15 cellular contexts compared by ENCODE assay signal in the genomic region with DNA sequence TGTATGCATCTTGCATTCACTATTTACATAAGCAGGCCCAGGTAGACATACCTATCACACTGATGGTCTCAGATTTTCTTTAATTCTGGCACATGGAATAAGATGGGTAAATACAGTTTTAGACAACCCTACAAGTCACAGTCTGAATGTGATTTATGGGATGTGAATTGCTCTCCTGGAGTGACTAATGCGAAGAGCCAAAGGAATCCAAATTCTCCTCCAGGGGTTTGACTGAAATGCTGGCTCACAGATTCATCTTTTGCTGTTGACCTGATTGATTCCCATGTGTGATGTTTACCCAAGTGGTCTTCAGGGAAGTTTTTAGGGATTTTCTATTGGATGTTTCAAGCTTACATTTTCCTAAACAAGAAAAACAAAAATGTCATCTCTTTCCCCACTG.
A peak's percentile ranks its signal among the peaks of the same experiment; 100 is the strongest.
DNase-seq lines count a peak whose midpoint lies in the region; ATAC-seq and TF ChIP-seq lines count a peak whose summit lies in the region.
"Had no signal": no experiment of that assay in that cellular context is flagged by ENCODE, and none has a peak within 500 bp of the region (broad histone marks: within the 10 kb centered on the region; RNA-seq: fewer than 3 reads in every experiment).

No MANE protein-coding gene starts in this region.

- TF ChIP-seq CTCF in RWPE2 (IDR thresholded peaks at IDR 0.05; ENCODE audit: poor library complexity, severe bottlenecking) (no peak), mucosa of descending colon (IDR thresholded peaks at IDR 0.05) (no peak)

- no peaks in the 10 kb centered on the region for H3K27me3 ChIP-seq in RWPE2 (ENCODE audit: insufficient read depth, poor library complexity, severe bottlenecking)

- intact Hi-C loops in mucosa of descending colon (cut with DNase I, micrococcal nuclease): no loop called here

- no peaks in the 10 kb centered on the region for H3K4me1 ChIP-seq in RWPE2 (ENCODE audit: insufficient read depth, poor library complexity, severe bottlenecking)
- H3K4me1 ChIP-seq in mucosa of descending colon (ENCODE audit: low read depth): no peaks in the 10 kb centered on the region

- H3K36me3 ChIP-seq in RWPE2 (ENCODE audit: low read depth): no peaks in the 10 kb centered on the region
- no peaks in the 10 kb centered on the region for H3K36me3 ChIP-seq in mucosa of descending colon (ENCODE audit: low read depth)

- no peak overlapping the region for H3K27ac ChIP-seq in RWPE2 (ENCODE audit: poor library complexity, severe bottlenecking)

- ATAC-seq in RWPE2 (ENCODE audit: low read depth) (peak; percentile 51; the same call in 2 of the 3 replicates), mucosa of descending colon (no peak)

- H3K9me3 ChIP-seq in RWPE2 (ENCODE audit: severe bottlenecking) (no peaks in the 10 kb centered on the region), mucosa of descending colon (no peaks in the 10 kb centered on the region)

- H3K4me3 ChIP-seq in RWPE2 (ENCODE audit: severe bottlenecking): no peak overlapping the region
- no peak overlapping the region for H3K4me3 ChIP-seq in skeletal muscle cell (ENCODE audit: low read depth, low read length)
- H3K4me3 ChIP-seq in mucosa of descending colon: no peak overlapping the region

- peak; percentile 17 for DNase-seq in NCI-H146 (lab: John Stamatoyannopoulos, UW)
- DNase-seq in RWPE2 (ENCODE audit: low spot score): no peak
- DNase-seq in fibroblast of peridontal ligament (ENCODE audit: extremely low read depth): peak; percentile 30
- DNase-seq in skeletal muscle cell (ENCODE audit: low read depth): peak; percentile 22
- DNase-seq in NCI-H2171 (lab: John Stamatoyannopoulos, UW): no peak
- no peak for DNase-seq in NK-92 treated with Interleukin-12 subunit alpha and Interleukin-12 subunit beta, amount 100 ng/mL, for 24 hours (lab: John Stamatoyannopoulos, UW)
- DNase-seq in mucosa of descending colon: no peak
- DNase-seq: CD4-positive, alpha-beta memory T cell; GOT3; KBM-7; NCI-H1436 treated with DMSO at 0.1 percent for 48 hours; NCI-H2107; NCI-H345; NCI-H526; OCI-M1 had no signal

Comparison
In these comparisons a context has a peak if more than half of its experiments do, and no peak if none do; other contexts are left out.
1. DNase-seq: peak in NCI-H146 (single experiment), fibroblast of peridontal ligament (single experiment) and skeletal muscle cell (single experiment); none in RWPE2 (single experiment), NCI-H2171 (single experiment), NK-92 treated with Interleukin-12 subunit alpha and Interleukin-12 subunit beta, amount 100 ng/mL, for 24 hours (single experiment) and mucosa of descending colon (0 of 3).